In genomic region chr7:120950539-120951308, GRCh38 we compare ENCODE assay signal across 8 cellular contexts. TPM values are rescaled to one million over a fixed set of nuclear protein-coding genes. Genes with fewer than 3 reads are reported as not detected.
DNase-seq lines count a peak whose midpoint lies in the region; ATAC-seq, FAIRE-seq and TF ChIP-seq lines count a peak whose summit lies in the region.

Gene ING3 (plus strand): TSS chr7:120950777. CDS start chr7:120950897, 120 bp downstream.

- H3K9ac ChIP-seq in iPS-20b (ENCODE audit: low read depth, low read length) = peak within 1 kb of the TSS; percentile 97

- no peak for FAIRE-seq in bronchial epithelial cell (lab: Jason Lieb, UNC)

- POLR2A ChIA-PET in AG04449 (lab: Yijun Ruan, JAX) = interaction anchor here (0.6 to 1.4 kb wide), 3 partner anchors 18 to 133 kb away, joined by 3 to 8 read pairs (median 5); no protein-coding TSS in a partner anchor

- H3K4me3 ChIP-seq in AG04449 (ENCODE audit: low read depth, low read length) (peak within 1 kb of the TSS; percentile 88), WI38 (ENCODE audit: low read depth, low read length) (peak within 1 kb of the TSS; percentile 81), bronchial epithelial cell (ENCODE audit: low read depth, low read length) (peak within 1 kb of the TSS; percentile 61), iPS-20b (ENCODE audit: low read length) (peak within 1 kb of the TSS; percentile 92), skin epidermis (peak within 1 kb of the TSS; percentile 38 to 57 (median 51))

- DNase-seq in AG04449 (ENCODE audit: low read depth, low spot score) (peak; percentile 79), NCI-H2227 treated with DMSO at 0.1 percent for 48 hours (lab: John Stamatoyannopoulos, UW) (peak; percentile 98), bronchial epithelial cell (ENCODE audit: low read depth) (peak; percentile 92)

- H3K27me3 ChIP-seq in bronchial epithelial cell (ENCODE audit: control insufficient read depth, insufficient read depth, low read length) (no peaks in the 10 kb centered on the region), iPS-20b (ENCODE audit: insufficient read depth, low read length) (no peaks in the 10 kb centered on the region)

- H3K9me3 ChIP-seq in iPS-20b (ENCODE audit: insufficient read depth, low read depth, low read length) = no peaks in the 10 kb centered on the region

- peak; percentile 98 for ATAC-seq in GM18907 (IDR thresholded peaks at IDR 0.05; ENCODE audit: unreplicated experiment)
- ATAC-seq in HG03159 (IDR thresholded peaks at IDR 0.05; ENCODE audit: unreplicated experiment) = peak; percentile 97

- TF ChIP-seq CTCF in AG04449 (IDR thresholded peaks at IDR 0.05; ENCODE audit: insufficient read depth, low read length, missing control alignments) (no peak), WI38 (IDR thresholded peaks at IDR 0.05; ENCODE audit: low read depth, low read length) (no peak), bronchial epithelial cell (IDR thresholded peaks at IDR 0.05; ENCODE audit: insufficient read depth, low read length, severe bottlenecking) (no peak)

- H3K27ac ChIP-seq in iPS-20b (ENCODE audit: low read length) = peak within 1 kb of the TSS; percentile 84
- H3K27ac ChIP-seq in skin epidermis = peak within 1 kb of the TSS; percentile 84 to 100 (median 99)

- H3K4me1 ChIP-seq in iPS-20b (ENCODE audit: insufficient read depth, low read length) = no peaks in the 10 kb centered on the region

- H3K36me3 ChIP-seq in bronchial epithelial cell (ENCODE audit: control insufficient read depth, insufficient read depth, low read length) = no peaks in the 10 kb centered on the region
- peaks cover 38% of the 10 kb centered on the region for H3K36me3 ChIP-seq in iPS-20b (ENCODE audit: insufficient read depth, low read depth, low read length)

- CTCF ChIA-PET in AG04449 (lab: Yijun Ruan, JAX) = interaction anchor here (0.7 to 1.3 kb wide), 5 partner anchors 36 to 158 kb away, joined by 3 to 4 read pairs (median 3); partner anchors contain the start of gene CPED1

RNA-seq across cellular contexts. Expression of gene ING3, which starts in this region (rescaled TPM):
- 6.5 and 10.8 TPM in 2 replicates for total RNA-seq in bronchial epithelial cell

Comparison
In these comparisons a context has a peak if more than half of its experiments do, and no peak if none do; other contexts are left out.
1. Peak in every context shown above with its lines: DNase-seq, ATAC-seq, H3K4me3 ChIP-seq and H3K27ac ChIP-seq.